In genomic region chr16:49492896-49493620, GRCh38 we compare ENCODE assay signal across 2 cellular contexts.
TF ChIP-seq lines count a peak whose summit lies in the region.

No MANE protein-coding gene starts in this region.

TF ChIP-seq in SK-N-SH, 30 proteins besides CTCF, POLR2A, EP300 and RAD21 (continued from another document):
- no peak for TF ChIP-seq REST (IDR thresholded peaks at IDR 0.05; ENCODE audit: low read depth, low read length)
- TF ChIP-seq NRF1 (IDR thresholded peaks at IDR 0.05; ENCODE audit: low read depth, low read length): no peak
- TF ChIP-seq MAX (IDR thresholded peaks at IDR 0.05; ENCODE audit: low read depth): no peak
- no peak for TF ChIP-seq SIN3A (IDR thresholded peaks at IDR 0.05; ENCODE audit: borderline replicate concordance, low read depth, low read length)
- TF ChIP-seq GABPA (IDR thresholded peaks at IDR 0.05; ENCODE audit: low read depth): no peak
- TF ChIP-seq POLR2AphosphoS5 (IDR thresholded peaks at IDR 0.05; ENCODE audit: low read depth, low read length): no peak
- no peak for TF ChIP-seq RXRA (IDR thresholded peaks at IDR 0.05; ENCODE audit: borderline replicate concordance, low read depth)
- TF ChIP-seq TAF1 (IDR thresholded peaks at IDR 0.05; ENCODE audit: borderline replicate concordance, low read depth, low read length): no peak
- TF ChIP-seq USF2 (IDR thresholded peaks at IDR 0.05; ENCODE audit: borderline replicate concordance, low read depth, low read length): no peak
- no peak for TF ChIP-seq CHD2 (IDR thresholded peaks at IDR 0.05; ENCODE audit: low read length, partially characterized antibody)
- no peak for TF ChIP-seq USF1 (IDR thresholded peaks at IDR 0.05; ENCODE audit: borderline replicate concordance, low read depth)
- TF ChIP-seq ZBTB33 (IDR thresholded peaks at IDR 0.05; ENCODE audit: borderline replicate concordance, low read depth): no peak
- no peak for TF ChIP-seq TCF12 (IDR thresholded peaks at IDR 0.05)
TF ChIP-seq in SK-N-SH: peak in this region for 0.

TF ChIP-seq in SK-N-SH treated with all-trans-retinoic acid at 6 μM for 48 hours, 23 proteins besides CTCF, POLR2A, EP300 and RAD21 (continued from another document):
- TF ChIP-seq PATZ1 (CRISPR knock-in tag; IDR thresholded peaks at IDR 0.05; ENCODE audit: borderline replicate concordance): no peak
- TF ChIP-seq ZNF8 (CRISPR knock-in tag; IDR thresholded peaks at IDR 0.05): no peak
- no peak for TF ChIP-seq ISL1 (CRISPR knock-in tag; IDR thresholded peaks at IDR 0.05)
- no peak for TF ChIP-seq ZC3H10 (CRISPR knock-in tag; IDR thresholded peaks at IDR 0.05)
- TF ChIP-seq ESRRG (CRISPR knock-in tag; IDR thresholded peaks at IDR 0.05): no peak
- no peak for TF ChIP-seq ZNF70 (CRISPR knock-in tag; IDR thresholded peaks at IDR 0.05)
- TF ChIP-seq GLIS3 (CRISPR knock-in tag; IDR thresholded peaks at IDR 0.05): no peak
- TF ChIP-seq TOX (CRISPR knock-in tag; IDR thresholded peaks at IDR 0.05; ENCODE audit: borderline replicate concordance): no peak
- no peak for TF ChIP-seq CSRNP3 (CRISPR knock-in tag; IDR thresholded peaks at IDR 0.05)
- TF ChIP-seq TCF4 (CRISPR knock-in tag; IDR thresholded peaks at IDR 0.05; ENCODE audit: borderline replicate concordance): no peak
- TF ChIP-seq ARNTL (CRISPR knock-in tag; IDR thresholded peaks at IDR 0.05; ENCODE audit: borderline replicate concordance, low read depth): no peak
- TF ChIP-seq BACH2 (CRISPR knock-in tag; IDR thresholded peaks at IDR 0.05; ENCODE audit: borderline replicate concordance): no peak
- no peak for TF ChIP-seq RARB (CRISPR knock-in tag; IDR thresholded peaks at IDR 0.05)
